In the genomic region with DNA sequence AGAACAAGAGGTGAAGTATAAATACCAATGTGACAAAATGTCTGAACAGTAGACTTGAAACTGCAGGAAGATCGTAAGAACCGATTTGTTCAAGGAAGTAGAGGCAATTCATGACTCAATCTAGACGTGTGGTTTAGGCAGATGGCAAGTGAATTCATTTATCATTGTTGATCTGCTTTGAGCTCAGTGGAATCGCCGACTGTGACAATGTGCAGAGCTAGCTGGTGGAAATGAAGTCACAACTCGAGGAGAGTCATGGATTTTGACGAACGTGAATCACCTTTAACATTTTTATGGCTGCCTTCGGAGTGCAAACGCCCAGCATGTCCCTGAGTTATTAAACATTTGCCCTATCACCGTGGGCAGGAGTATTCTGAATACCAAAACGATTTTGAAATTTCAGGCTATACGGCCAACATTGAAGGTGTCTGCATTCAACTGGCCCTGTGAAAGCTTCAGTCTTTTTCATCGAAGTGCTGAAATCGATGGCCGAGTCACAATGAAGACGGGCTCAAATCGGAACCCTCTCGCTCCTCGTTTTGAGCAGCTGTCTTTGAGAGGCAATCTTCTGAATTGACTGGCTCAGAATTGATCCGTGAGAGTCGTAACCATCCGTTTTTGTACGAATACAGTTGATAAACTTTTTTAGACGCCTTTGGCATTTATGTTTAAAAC, we compare ENCODE assay signal across 8 cellular contexts. TPM values are rescaled to one million over a fixed set of nuclear protein-coding genes. Genes with fewer than 3 reads are reported as not detected.
DNase-seq lines count a peak whose midpoint lies in the region; ATAC-seq and TF ChIP-seq lines count a peak whose summit lies in the region.

No MANE protein-coding gene starts in this region.

- WGBS in mesodermal cell (ENCODE audit: insufficient coverage in 2 of 2), 2 experiments: 11 to 13% methylated on average over 18 of the region's 25 CpGs

- peak overlapping the region; percentile 77 for H2AFZ ChIP-seq in MM.1S (ENCODE audit: low read length)

- H3K27me3 Mint-ChIP-seq in CD4-positive, alpha-beta T cell: no peaks in the 10 kb centered on the region

- peak overlapping the region; percentile 72 for H3K4me2 ChIP-seq in MM.1S (ENCODE audit: low read depth, low read length)

- H3K4me1 Mint-ChIP-seq in CD4-positive, alpha-beta T cell (ENCODE audit: low read depth): peaks cover 33% of the 10 kb centered on the region

- intact Hi-C loops in CD4-positive, alpha-beta T cell (cut with DNase I, micrococcal nuclease): loop anchor here (2.0 to 5.0 kb wide), 4 partner anchors 17 to 420 kb away; a partner anchor contains a TSS
- intact Hi-C loops in dorsolateral prefrontal cortex (cut with DNase I): loop anchor here (2.0 to 5.0 kb wide), 2 partner anchors 39 to 40 kb away; no protein-coding TSS in a partner anchor

- peak; percentile 35 to 71 (median 48) for DNase-seq in CD4-positive, alpha-beta T cell
- DNase-seq in MM.1S: peak; percentile 41
- peak; percentile 33 for DNase-seq in activated CD4-positive, CD25-positive, alpha-beta regulatory T cell treated with anti-CD3 and anti-CD28 coated beads, Interleukin-2, amount 50 U/mL, for 72 hours
- DNase-seq in dorsolateral prefrontal cortex: no peak
- no peak for DNase-seq in midbrain (lab: John Stamatoyannopoulos, UW)

- no peaks in the 10 kb centered on the region for H3K9me2 ChIP-seq in MM.1S (replicated peaks; ENCODE audit: insufficient read depth, low read length)

- peak overlapping the region; percentile 87 for H3K27ac ChIP-seq in CD4-positive, alpha-beta T cell (ENCODE audit: low read depth, low read length)
- H3K27ac ChIP-seq in MM.1S (ENCODE audit: low read length) (peak overlapping the region; percentile 92), dorsolateral prefrontal cortex (peak overlapping the region in 54 of 59 donors; percentile 22 to 96 (median 89)), mesodermal cell (ENCODE audit: low read depth, low read length, severe bottlenecking) (peak overlapping the region; percentile 86), stomach smooth muscle (ENCODE audit: low read length) (peak overlapping the region; percentile 85)

- peak; percentile 62 for ATAC-seq in CD4-positive, alpha-beta T cell (ENCODE audit: poor library complexity)
- ATAC-seq in GM21717 (IDR thresholded peaks at IDR 0.05; ENCODE audit: unreplicated experiment): peak; percentile 10

- CTCF ChIA-PET in CD4-positive, alpha-beta T cell (lab: Charles Lee): interaction anchor here (1.6 kb wide), 1 partner anchor 90 kb away, joined by 3 read pairs; no protein-coding TSS in a partner anchor

- no peak for TF ChIP-seq CTCF in CD4-positive, alpha-beta T cell (IDR thresholded peaks at IDR 0.05)
- no peak for TF ChIP-seq CTCF in MM.1S (IDR thresholded peaks at IDR 0.05; ENCODE audit: low read length)
- no peak for TF ChIP-seq CTCF in dorsolateral prefrontal cortex (IDR thresholded peaks at IDR 0.05 in 54 of 56, conservative IDR thresholded peaks at IDR 0.05 in 2 of 56; ENCODE audit: low read depth in 1 of 56, partially characterized antibody in 56 of 56)

- H3K4me1 ChIP-seq in MM.1S (ENCODE audit: low read length) (peaks cover 6% of the 10 kb centered on the region; the same call in 1 of the 2 replicates), mesodermal cell (ENCODE audit: control insufficient read depth, insufficient read depth, low read length, poor library complexity, severe bottlenecking) (no peaks in the 10 kb centered on the region), stomach smooth muscle (ENCODE audit: control insufficient read depth, insufficient read depth, low read length) (no peaks in the 10 kb centered on the region)

- H3K9me3 ChIP-seq in CD4-positive, alpha-beta T cell (ENCODE audit: control insufficient read depth, low read length): no peaks in the 10 kb centered on the region
- no peaks in the 10 kb centered on the region for H3K9me3 ChIP-seq in MM.1S (replicated peaks; ENCODE audit: insufficient read depth, low read length)
- no peaks in the 10 kb centered on the region for H3K9me3 ChIP-seq in mesodermal cell (ENCODE audit: control insufficient read depth, low read length)
- no peaks in the 10 kb centered on the region for H3K9me3 ChIP-seq in stomach smooth muscle (ENCODE audit: control insufficient read depth in 2 of 2, low read length in 2 of 2)

- H4K20me1 ChIP-seq in MM.1S (ENCODE audit: insufficient read depth, low read length): peaks cover 26% of the 10 kb centered on the region

- peaks cover 33% of the 10 kb centered on the region for H3F3A ChIP-seq in MM.1S (ENCODE audit: insufficient read depth, low read length)

- POLR2A ChIA-PET in CD4-positive, alpha-beta T cell (lab: Charles Lee): interaction anchor here (0.8 to 5.7 kb wide), 16 partner anchors 13 to 745 kb away, joined by 3 to 84 read pairs (median 9); a partner anchor contains a TSS

- H3K27ac Mint-ChIP-seq in CD4-positive, alpha-beta T cell: peak overlapping the region; percentile 98

- H3K4me3 ChIP-seq in MM.1S (ENCODE audit: low read length) (peak overlapping the region; percentile 97), dorsolateral prefrontal cortex (peak overlapping the region; percentile 47 to 83 (median 71)), mesodermal cell (ENCODE audit: extremely low read depth, insufficient read depth, low read length, poor library complexity, severe bottlenecking) (peak overlapping the region; percentile 72), stomach smooth muscle (ENCODE audit: low read length in 2 of 2) (peak overlapping the region; percentile 81 to 93)

- no peaks in the 10 kb centered on the region for H3K36me3 ChIP-seq in MM.1S (replicated peaks; ENCODE audit: insufficient read depth, low read length)
- H3K36me3 ChIP-seq in mesodermal cell (ENCODE audit: control insufficient read depth, insufficient read depth, low read length): peaks cover 3% of the 10 kb centered on the region
- H3K36me3 ChIP-seq in stomach smooth muscle (ENCODE audit: control insufficient read depth in 2 of 2, insufficient read depth in 2 of 2, low read length in 2 of 2): no peaks in the 10 kb centered on the region

- H3K36me3 Mint-ChIP-seq in CD4-positive, alpha-beta T cell (ENCODE audit: low read depth): peaks cover 50% of the 10 kb centered on the region

- H3K79me2 ChIP-seq in MM.1S (ENCODE audit: low read length): peaks cover 57% of the 10 kb centered on the region

- H3K27me3 ChIP-seq in CD4-positive, alpha-beta T cell (ENCODE audit: control insufficient read depth, insufficient read depth, low read length): no peaks in the 10 kb centered on the region
- H3K27me3 ChIP-seq in MM.1S (replicated peaks; ENCODE audit: insufficient read depth, low read length): no peaks in the 10 kb centered on the region
- H3K27me3 ChIP-seq in dorsolateral prefrontal cortex: peaks cover 0 to 36% (median 4%) of the 10 kb centered on the region in 45 donors
- peaks cover 0 to 4% of the 10 kb centered on the region in 2 donors for H3K27me3 ChIP-seq in stomach smooth muscle (ENCODE audit: control insufficient read depth in 1 of 2, insufficient read depth in 2 of 2, low read length in 2 of 2)

- no peaks in the 10 kb centered on the region for H3K9me3 Mint-ChIP-seq in CD4-positive, alpha-beta T cell

- peak overlapping the region; percentile 99 for H3K4me3 Mint-ChIP-seq in CD4-positive, alpha-beta T cell

- H3K9ac ChIP-seq in MM.1S (ENCODE audit: low read length) (peak overlapping the region; percentile 98), stomach smooth muscle (ENCODE audit: low read length in 2 of 2) (peak overlapping the region; percentile 74 to 75)

RNA-seq across cellular contexts. Expression of a gene that starts 0.7 kb away (rescaled TPM):
- total RNA-seq in CD4-positive, alpha-beta T cell: 100 to 1,000 TPM; 279 to 295 TPM
- 100 to 1,000 TPM; 140 to 308 (median 220) TPM for total RNA-seq in dorsolateral prefrontal cortex
- 90.6 TPM for polyA plus RNA-seq in mesodermal cell (2013, experiment 1 of 2)
- polyA plus RNA-seq in mesodermal cell (2013, experiment 2 of 2): 73.5 TPM

RNA-seq across cellular contexts. Expression of a gene that starts 46.0 kb away (rescaled TPM):
- 1 to 10 TPM; 1.7 to 2.3 TPM for total RNA-seq in CD4-positive, alpha-beta T cell
- 10 to 100 TPM in 13 of 120 experiments, 1 to 10 TPM in 107; 2.3 to 23.0 (median 6.1) TPM for total RNA-seq in dorsolateral prefrontal cortex
- 2.3 TPM for polyA plus RNA-seq in mesodermal cell (2013, experiment 1 of 2)
- 1.1 TPM for polyA plus RNA-seq in mesodermal cell (2013, experiment 2 of 2)

Comparison
In these comparisons a context has a peak if more than half of its experiments do, and no peak if none do; other contexts are left out.
1. DNase-seq: peak in CD4-positive, alpha-beta T cell (10 of 10), MM.1S (single experiment) and activated CD4-positive, CD25-positive, alpha-beta regulatory T cell treated with anti-CD3 and anti-CD28 coated beads, Interleukin-2, amount 50 U/mL, for 72 hours (single experiment); none in dorsolateral prefrontal cortex (0 of 10) and midbrain (single experiment).
2. Peak in every context shown above with its lines, with median percentiles within 50 percentile points of each other: H3K27ac ChIP-seq and H3K4me3 ChIP-seq.